In genomic region chr12:117430246-117430645, GRCh38 we compare ENCODE assay signal across 25 cellular contexts.
"Had no signal": no experiment of that assay in that cellular context is flagged by ENCODE, and none has a peak within 500 bp of the region (broad histone marks: within the 10 kb centered on the region; RNA-seq: fewer than 3 reads in every experiment).

No MANE protein-coding gene starts in this region.

- ATAC-seq: naive thymus-derived CD4-positive, alpha-beta T cell; natural killer cell; psoas muscle; right cardiac atrium; right lobe of liver; stimulated activated effector memory CD8-positive, alpha-beta T cell treated with anti-CD3 and anti-CD28 coated beads, Interleukin-12 subunit alpha, Interleukin-12 subunit beta, amount 100 ng/mL, for 72 hours; stimulated activated naive B cell treated with anti-CD40 and anti-IgM and Interleukin-4, amounts not matched to agents 10 μg/mL and 1 μg/mL and 100 μg/mL, for 72 hours had no signal

- H3K27ac ChIP-seq: neural progenitor cell, ovary, parathyroid adenoma, psoas muscle, right lobe of liver, sigmoid colon, stomach, thoracic aorta, thyroid gland, tibial nerve, upper lobe of left lung, vagina had no signal

- H3K27me3 ChIP-seq: ovary, right lobe of liver, sigmoid colon, stomach, thyroid gland, tibial nerve, upper lobe of left lung, vagina had no signal

- DNase-seq: naive thymus-derived CD4-positive, alpha-beta T cell; natural killer cell; occipital lobe; ovary; psoas muscle; right cardiac atrium; right lobe of liver; sigmoid colon; small intestine; stimulated activated CD4-positive, alpha-beta T cell treated with anti-CD3 and anti-CD28 coated beads, Interleukin-15, amount 100 ng/mL, for 24 hours; stimulated activated CD4-positive, alpha-beta T cell treated with anti-CD3 and anti-CD28 coated beads, Interleukin-2, amount 100 ng/mL, for 24 hours; stimulated activated CD4-positive, alpha-beta T cell treated with anti-CD3 and anti-CD28 coated beads, Interleukin-2, amount 100 ng/mL, for 48 hours; stimulated activated CD4-positive, alpha-beta T cell treated with anti-CD3 and anti-CD28 coated beads, Interleukin-4, amount 100 ng/mL, for 24 hours; stimulated activated naive B cell treated with anti-CD40 and anti-IgM and Interleukin-4, amounts not matched to agents 10 μg/mL and 1 μg/mL and 100 μg/mL, for 72 hours; stimulated activated naive CD4-positive, alpha-beta T cell treated with Interleukin-2 at 50 U/mL for 16 hours; stomach; thyroid gland; trophoblast cell; upper lobe of left lung had no signal

- H3K4me1 ChIP-seq: neural progenitor cell, parathyroid adenoma, right lobe of liver, sigmoid colon, stomach, thyroid gland, tibial nerve, upper lobe of left lung, vagina had no signal

- H3K36me3 ChIP-seq: neural progenitor cell, ovary, right lobe of liver, sigmoid colon, stomach, thoracic aorta, thyroid gland, tibial nerve, upper lobe of left lung, vagina had no signal

- H3K9me3 ChIP-seq: ovary, psoas muscle, right lobe of liver, sigmoid colon, stomach, thoracic aorta, thyroid gland, upper lobe of left lung, vagina had no signal

- H3K4me3 ChIP-seq: neural progenitor cell, ovary, psoas muscle, right lobe of liver, sigmoid colon, stomach, thoracic aorta, thyroid gland, tibial nerve, upper lobe of left lung, vagina had no signal
